ENCODE assay signal across 1 cellular context in the genomic region with DNA sequence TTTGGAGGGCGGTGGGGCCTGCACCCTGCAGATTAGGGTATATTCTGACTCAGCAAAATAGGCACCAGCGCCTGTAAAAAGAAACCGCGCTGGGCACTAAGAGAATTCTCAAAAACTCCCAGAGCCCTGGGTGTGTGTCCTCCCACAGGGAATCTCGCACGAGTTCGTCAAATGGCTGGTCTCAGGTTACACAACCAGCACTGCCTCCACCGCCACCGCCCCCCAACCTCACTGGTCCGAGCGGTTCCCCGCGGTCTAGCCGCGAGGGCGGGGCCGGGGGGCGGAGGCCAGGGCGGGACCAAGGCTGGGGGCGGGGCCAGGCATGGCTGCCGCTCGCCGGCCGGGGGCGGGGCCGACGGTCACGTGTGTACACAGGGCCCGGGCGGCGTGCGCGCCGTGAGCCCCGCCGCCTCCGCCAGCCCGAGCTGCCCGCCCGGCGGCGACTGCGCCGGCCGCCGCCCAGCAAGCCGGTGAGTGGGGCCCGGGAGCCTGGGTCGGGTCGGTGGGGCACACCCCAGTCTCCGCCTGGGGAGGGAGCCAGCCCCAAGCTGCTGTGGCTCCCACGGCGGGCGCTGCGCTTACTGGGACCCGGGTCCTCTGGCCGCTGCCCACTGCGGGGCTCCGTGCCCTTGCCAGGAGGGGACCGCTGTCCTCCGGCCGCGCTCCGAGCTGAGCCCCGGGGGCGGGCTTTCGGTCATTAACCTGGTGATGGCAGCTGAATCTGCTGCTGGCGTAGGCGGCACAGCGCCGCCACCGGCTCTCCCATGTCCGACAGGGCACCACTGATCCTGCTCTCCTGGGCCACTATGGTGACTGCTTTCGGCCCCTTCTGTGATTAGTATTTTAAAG.
TF ChIP-seq lines count a peak whose summit lies in the region.

A gene with protein sequence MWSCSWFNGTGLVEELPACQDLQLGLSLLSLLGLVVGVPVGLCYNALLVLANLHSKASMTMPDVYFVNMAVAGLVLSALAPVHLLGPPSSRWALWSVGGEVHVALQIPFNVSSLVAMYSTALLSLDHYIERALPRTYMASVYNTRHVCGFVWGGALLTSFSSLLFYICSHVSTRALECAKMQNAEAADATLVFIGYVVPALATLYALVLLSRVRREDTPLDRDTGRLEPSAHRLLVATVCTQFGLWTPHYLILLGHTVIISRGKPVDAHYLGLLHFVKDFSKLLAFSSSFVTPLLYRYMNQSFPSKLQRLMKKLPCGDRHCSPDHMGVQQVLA (plus strand): TSS at position 358 of the 849 bp plus-strand sequence. CDS start 12,970 bp downstream, outside the sequence.

TF ChIP-seq in HepG2, 621 proteins besides CTCF, POLR2A, EP300 and RAD21 (continued from another document and continues in another):
- TF ChIP-seq, protein P1, sequence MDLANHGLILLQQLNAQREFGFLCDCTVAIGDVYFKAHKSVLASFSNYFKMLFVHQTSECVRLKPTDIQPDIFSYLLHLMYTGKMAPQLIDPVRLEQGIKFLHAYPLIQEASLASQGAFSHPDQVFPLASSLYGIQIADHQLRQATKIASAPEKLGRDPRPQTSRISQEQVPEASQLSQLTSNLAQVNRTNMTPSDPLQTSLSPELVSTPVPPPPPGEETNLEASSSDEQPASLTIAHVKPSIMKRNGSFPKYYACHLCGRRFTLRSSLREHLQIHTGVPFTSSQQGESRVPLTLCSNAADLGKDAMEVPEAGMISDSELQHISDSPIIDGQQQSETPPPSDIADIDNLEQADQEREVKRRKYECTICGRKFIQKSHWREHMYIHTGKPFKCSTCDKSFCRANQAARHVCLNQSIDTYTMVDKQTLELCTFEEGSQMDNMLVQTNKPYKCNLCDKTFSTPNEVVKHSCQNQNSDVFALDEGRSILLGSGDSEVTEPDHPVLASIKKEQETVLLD (CRISPR knock-in tag; IDR thresholded peaks at IDR 0.05; ENCODE audit: low read depth) = peak; percentile 66
- TF ChIP-seq SOX5 (CRISPR knock-in tag; IDR thresholded peaks at IDR 0.05; ENCODE audit: borderline replicate concordance) = peak; percentile 10; the same call in 1 of the 2 replicates
- no peak for TF ChIP-seq RFX5 (IDR thresholded peaks at IDR 0.05; ENCODE audit: low read depth, low read length)
- TF ChIP-seq ZNF30 (CRISPR knock-in tag; IDR thresholded peaks at IDR 0.05) = no peak
- TF ChIP-seq ZC3H13 (CRISPR knock-in tag; IDR thresholded peaks at IDR 0.05) = no peak
- no peak for TF ChIP-seq NCOR1 (IDR thresholded peaks at IDR 0.05; ENCODE audit: borderline replicate concordance, low read length)
- TF ChIP-seq FOXA1 (IDR thresholded peaks at IDR 0.05) = no peak
- TF ChIP-seq FOXA1 (CRISPR knock-in tag; IDR thresholded peaks at IDR 0.05) = peak; percentile 54; the same call in 1 of the 2 replicates
- TF ChIP-seq ELF1 (CRISPR knock-in tag; IDR thresholded peaks at IDR 0.05) = no peak
- no peak for TF ChIP-seq ZNF792 (CRISPR knock-in tag; IDR thresholded peaks at IDR 0.05)
- TF ChIP-seq, protein P2, sequence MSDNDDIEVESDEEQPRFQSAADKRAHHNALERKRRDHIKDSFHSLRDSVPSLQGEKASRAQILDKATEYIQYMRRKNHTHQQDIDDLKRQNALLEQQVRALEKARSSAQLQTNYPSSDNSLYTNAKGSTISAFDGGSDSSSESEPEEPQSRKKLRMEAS (IDR thresholded peaks at IDR 0.05) = peak; percentile 86
- no peak for TF ChIP-seq MIXL1 (CRISPR knock-in tag; IDR thresholded peaks at IDR 0.05)
- no peak for TF ChIP-seq ETV5 (CRISPR knock-in tag; IDR thresholded peaks at IDR 0.05; ENCODE audit: borderline replicate concordance)
- TF ChIP-seq AGO2 (optimal IDR thresholded peaks at IDR 0.05; ENCODE audit: low read depth, low read length) = peak; percentile 56
- TF ChIP-seq PCBP1 (IDR thresholded peaks at IDR 0.05; ENCODE audit: borderline replicate concordance, low read depth, low read length) = no peak
- TF ChIP-seq MXI1 (IDR thresholded peaks at IDR 0.05; ENCODE audit: borderline replicate concordance, low read depth, low read length) = peak; percentile 72; the same call in 1 of the 3 replicates
- TF ChIP-seq PHF20 (CRISPR knock-in tag; IDR thresholded peaks at IDR 0.05) = no peak
- TF ChIP-seq GZF1 (CRISPR knock-in tag; IDR thresholded peaks at IDR 0.05) = no peak
- TF ChIP-seq ZNF850 (CRISPR knock-in tag; conservative IDR thresholded peaks at IDR 0.05) = no peak
- TF ChIP-seq RARG (CRISPR knock-in tag; IDR thresholded peaks at IDR 0.05; ENCODE audit: low read depth) = no peak
- peak; percentile 25; the same call in 1 of the 2 replicates for TF ChIP-seq TBX2 (CRISPR knock-in tag; IDR thresholded peaks at IDR 0.05; ENCODE audit: borderline replicate concordance)
- TF ChIP-seq ZFP36L2 (CRISPR knock-in tag; IDR thresholded peaks at IDR 0.05) = no peak
- TF ChIP-seq, protein P3, sequence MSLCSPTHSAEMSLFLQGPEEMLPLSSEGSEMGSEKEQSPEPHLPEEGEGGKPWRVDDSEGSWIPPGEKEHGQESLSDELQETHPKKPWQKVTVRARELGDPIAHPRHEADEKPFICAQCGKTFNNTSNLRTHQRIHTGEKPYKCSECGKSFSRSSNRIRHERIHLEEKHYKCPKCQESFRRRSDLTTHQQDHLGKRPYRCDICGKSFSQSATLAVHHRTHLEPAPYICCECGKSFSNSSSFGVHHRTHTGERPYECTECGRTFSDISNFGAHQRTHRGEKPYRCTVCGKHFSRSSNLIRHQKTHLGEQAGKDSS (CRISPR knock-in tag; IDR thresholded peaks at IDR 0.05; ENCODE audit: borderline replicate concordance, low read depth) = no peak
- no peak for TF ChIP-seq ZNF781 (CRISPR knock-in tag; IDR thresholded peaks at IDR 0.05; ENCODE audit: borderline replicate concordance, not compliant biosample characterization)
- TF ChIP-seq TBL1XR1 (IDR thresholded peaks at IDR 0.05; ENCODE audit: borderline replicate concordance, low read length, partially characterized antibody) = no peak
- no peak for TF ChIP-seq ZZZ3 (CRISPR knock-in tag; IDR thresholded peaks at IDR 0.05; ENCODE audit: borderline replicate concordance)
- no peak; the same call in 1 of the 2 replicates for TF ChIP-seq FOXJ3 (CRISPR knock-in tag; IDR thresholded peaks at IDR 0.05; ENCODE audit: borderline replicate concordance)
- TF ChIP-seq, protein P4, sequence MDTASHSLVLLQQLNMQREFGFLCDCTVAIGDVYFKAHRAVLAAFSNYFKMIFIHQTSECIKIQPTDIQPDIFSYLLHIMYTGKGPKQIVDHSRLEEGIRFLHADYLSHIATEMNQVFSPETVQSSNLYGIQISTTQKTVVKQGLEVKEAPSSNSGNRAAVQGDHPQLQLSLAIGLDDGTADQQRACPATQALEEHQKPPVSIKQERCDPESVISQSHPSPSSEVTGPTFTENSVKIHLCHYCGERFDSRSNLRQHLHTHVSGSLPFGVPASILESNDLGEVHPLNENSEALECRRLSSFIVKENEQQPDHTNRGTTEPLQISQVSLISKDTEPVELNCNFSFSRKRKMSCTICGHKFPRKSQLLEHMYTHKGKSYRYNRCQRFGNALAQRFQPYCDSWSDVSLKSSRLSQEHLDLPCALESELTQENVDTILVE (CRISPR knock-in tag; IDR thresholded peaks at IDR 0.05) = no peak; the same call in 1 of the 2 replicates
- TF ChIP-seq ZSCAN20 (CRISPR knock-in tag; IDR thresholded peaks at IDR 0.05; ENCODE audit: borderline replicate concordance) = 0 out of 2 replicates have a peak, but pooled peaks have one; percentile 35
- no peak for TF ChIP-seq HNRNPL (IDR thresholded peaks at IDR 0.05; ENCODE audit: low read depth, low read length)
- TF ChIP-seq ZSCAN25 (CRISPR knock-in tag; IDR thresholded peaks at IDR 0.05) = no peak
- no peak for TF ChIP-seq ZNF572 (CRISPR knock-in tag; IDR thresholded peaks at IDR 0.05)
- TF ChIP-seq ZNF790 (CRISPR knock-in tag; IDR thresholded peaks at IDR 0.05; ENCODE audit: borderline replicate concordance) = no peak
- TF ChIP-seq, protein P5, sequence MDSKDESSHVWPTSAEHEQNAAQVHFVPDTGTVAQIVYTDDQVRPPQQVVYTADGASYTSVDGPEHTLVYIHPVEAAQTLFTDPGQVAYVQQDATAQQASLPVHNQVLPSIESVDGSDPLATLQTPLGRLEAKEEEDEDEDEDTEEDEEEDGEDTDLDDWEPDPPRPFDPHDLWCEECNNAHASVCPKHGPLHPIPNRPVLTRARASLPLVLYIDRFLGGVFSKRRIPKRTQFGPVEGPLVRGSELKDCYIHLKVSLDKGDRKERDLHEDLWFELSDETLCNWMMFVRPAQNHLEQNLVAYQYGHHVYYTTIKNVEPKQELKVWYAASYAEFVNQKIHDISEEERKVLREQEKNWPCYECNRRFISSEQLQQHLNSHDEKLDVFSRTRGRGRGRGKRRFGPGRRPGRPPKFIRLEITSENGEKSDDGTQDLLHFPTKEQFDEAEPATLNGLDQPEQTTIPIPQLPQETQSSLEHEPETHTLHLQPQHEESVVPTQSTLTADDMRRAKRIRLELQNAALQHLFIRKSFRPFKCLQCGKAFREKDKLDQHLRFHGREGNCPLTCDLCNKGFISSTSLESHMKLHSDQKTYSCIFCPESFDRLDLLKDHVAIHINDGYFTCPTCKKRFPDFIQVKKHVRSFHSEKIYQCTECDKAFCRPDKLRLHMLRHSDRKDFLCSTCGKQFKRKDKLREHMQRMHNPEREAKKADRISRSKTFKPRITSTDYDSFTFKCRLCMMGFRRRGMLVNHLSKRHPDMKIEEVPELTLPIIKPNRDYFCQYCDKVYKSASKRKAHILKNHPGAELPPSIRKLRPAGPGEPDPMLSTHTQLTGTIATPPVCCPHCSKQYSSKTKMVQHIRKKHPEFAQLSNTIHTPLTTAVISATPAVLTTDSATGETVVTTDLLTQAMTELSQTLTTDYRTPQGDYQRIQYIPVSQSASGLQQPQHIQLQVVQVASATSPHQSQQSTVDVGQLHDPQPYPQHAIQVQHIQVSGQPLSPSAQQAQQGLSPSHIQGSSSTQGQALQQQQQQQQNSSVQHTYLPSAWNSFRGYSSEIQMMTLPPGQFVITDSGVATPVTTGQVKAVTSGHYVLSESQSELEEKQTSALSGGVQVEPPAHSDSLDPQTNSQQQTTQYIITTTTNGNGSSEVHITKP (CRISPR knock-in tag; IDR thresholded peaks at IDR 0.05; ENCODE audit: low read depth) = no peak
- no peak for TF ChIP-seq ZNF343 (CRISPR knock-in tag; IDR thresholded peaks at IDR 0.05)
- peak; percentile 35; the same call in 1 of the 2 replicates for TF ChIP-seq HOXA3 (CRISPR knock-in tag; IDR thresholded peaks at IDR 0.05)
- peak; percentile 26; the same call in 1 of the 2 replicates for TF ChIP-seq PHF8 (CRISPR knock-in tag; IDR thresholded peaks at IDR 0.05)
- TF ChIP-seq MEIS2 (CRISPR knock-in tag; IDR thresholded peaks at IDR 0.05) = 0 out of 2 replicates have a peak, but pooled peaks have one; percentile 57
- TF ChIP-seq, protein P6, sequence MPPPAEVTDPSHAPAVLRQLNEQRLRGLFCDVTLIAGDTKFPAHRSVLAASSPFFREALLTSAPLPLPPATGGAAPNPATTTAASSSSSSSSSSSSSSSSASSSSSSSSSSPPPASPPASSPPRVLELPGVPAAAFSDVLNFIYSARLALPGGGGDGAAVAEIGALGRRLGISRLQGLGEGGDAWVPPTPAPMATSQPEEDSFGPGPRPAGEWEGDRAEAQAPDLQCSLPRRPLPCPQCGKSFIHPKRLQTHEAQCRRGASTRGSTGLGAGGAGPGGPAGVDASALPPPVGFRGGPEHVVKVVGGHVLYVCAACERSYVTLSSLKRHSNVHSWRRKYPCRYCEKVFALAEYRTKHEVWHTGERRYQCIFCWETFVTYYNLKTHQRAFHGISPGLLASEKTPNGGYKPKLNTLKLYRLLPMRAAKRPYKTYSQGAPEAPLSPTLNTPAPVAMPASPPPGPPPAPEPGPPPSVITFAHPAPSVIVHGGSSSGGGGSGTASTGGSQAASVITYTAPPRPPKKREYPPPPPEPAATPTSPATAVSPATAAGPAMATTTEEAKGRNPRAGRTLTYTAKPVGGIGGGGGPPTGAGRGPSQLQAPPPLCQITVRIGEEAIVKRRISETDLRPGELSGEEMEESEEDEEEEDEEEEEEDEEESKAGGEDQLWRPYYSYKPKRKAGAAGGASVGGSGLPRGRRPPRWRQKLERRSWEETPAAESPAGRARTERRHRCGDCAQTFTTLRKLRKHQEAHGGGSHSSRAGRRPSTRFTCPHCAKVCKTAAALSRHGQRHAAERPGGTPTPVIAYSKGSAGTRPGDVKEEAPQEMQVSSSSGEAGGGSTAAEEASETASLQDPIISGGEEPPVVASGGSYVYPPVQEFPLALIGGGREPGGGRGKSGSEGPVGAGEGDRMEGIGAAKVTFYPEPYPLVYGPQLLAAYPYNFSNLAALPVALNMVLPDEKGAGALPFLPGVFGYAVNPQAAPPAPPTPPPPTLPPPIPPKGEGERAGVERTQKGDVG (CRISPR knock-in tag; IDR thresholded peaks at IDR 0.05; ENCODE audit: borderline replicate concordance) = no peak
- peak; percentile 96 to 98 for TF ChIP-seq MAFK (conservative IDR thresholded peaks at IDR 0.05 in 1 of 2, IDR thresholded peaks at IDR 0.05 in 1 of 2; ENCODE audit: low read length in 2 of 2)
- TF ChIP-seq RXRA (CRISPR knock-in tag; IDR thresholded peaks at IDR 0.05) = peak; percentile 42; the same call in 1 of the 2 replicates
- TF ChIP-seq ZNF460 (CRISPR knock-in tag; IDR thresholded peaks at IDR 0.05; ENCODE audit: borderline replicate concordance) = no peak
- TF ChIP-seq, protein P7, sequence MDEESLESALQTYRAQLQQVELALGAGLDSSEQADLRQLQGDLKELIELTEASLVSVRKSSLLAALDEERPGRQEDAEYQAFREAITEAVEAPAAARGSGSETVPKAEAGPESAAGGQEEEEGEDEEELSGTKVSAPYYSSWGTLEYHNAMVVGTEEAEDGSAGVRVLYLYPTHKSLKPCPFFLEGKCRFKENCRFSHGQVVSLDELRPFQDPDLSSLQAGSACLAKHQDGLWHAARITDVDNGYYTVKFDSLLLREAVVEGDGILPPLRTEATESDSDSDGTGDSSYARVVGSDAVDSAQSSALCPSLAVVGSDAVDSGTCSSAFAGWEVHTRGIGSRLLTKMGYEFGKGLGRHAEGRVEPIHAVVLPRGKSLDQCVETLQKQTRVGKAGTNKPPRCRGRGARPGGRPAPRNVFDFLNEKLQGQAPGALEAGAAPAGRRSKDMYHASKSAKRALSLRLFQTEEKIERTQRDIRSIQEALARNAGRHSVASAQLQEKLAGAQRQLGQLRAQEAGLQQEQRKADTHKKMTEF (CRISPR knock-in tag; IDR thresholded peaks at IDR 0.05) = no peak; the same call in 1 of the 2 replicates
- no peak for TF ChIP-seq GPN1 (CRISPR knock-in tag; IDR thresholded peaks at IDR 0.05; ENCODE audit: borderline replicate concordance)
- TF ChIP-seq, protein P8, sequence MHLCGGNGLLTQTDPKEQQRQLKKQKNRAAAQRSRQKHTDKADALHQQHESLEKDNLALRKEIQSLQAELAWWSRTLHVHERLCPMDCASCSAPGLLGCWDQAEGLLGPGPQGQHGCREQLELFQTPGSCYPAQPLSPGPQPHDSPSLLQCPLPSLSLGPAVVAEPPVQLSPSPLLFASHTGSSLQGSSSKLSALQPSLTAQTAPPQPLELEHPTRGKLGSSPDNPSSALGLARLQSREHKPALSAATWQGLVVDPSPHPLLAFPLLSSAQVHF (CRISPR knock-in tag; IDR thresholded peaks at IDR 0.05) = no peak
- TF ChIP-seq, protein P9, sequence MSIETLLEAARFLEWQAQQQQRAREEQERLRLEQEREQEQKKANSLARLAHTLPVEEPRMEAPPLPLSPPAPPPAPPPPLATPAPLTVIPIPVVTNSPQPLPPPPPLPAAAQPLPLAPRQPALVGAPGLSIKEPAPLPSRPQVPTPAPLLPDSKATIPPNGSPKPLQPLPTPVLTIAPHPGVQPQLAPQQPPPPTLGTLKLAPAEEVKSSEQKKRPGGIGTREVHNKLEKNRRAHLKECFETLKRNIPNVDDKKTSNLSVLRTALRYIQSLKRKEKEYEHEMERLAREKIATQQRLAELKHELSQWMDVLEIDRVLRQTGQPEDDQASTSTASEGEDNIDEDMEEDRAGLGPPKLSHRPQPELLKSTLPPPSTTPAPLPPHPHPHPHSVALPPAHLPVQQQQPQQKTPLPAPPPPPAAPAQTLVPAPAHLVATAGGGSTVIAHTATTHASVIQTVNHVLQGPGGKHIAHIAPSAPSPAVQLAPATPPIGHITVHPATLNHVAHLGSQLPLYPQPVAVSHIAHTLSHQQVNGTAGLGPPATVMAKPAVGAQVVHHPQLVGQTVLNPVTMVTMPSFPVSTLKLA (IDR thresholded peaks at IDR 0.05) = no peak
- TF ChIP-seq ZSCAN31 (CRISPR knock-in tag; IDR thresholded peaks at IDR 0.05; ENCODE audit: low read depth) = 0 out of 2 replicates have a peak, but pooled peaks have one; percentile 51
